22 cellular contexts compared by ENCODE assay signal in the genomic region with DNA sequence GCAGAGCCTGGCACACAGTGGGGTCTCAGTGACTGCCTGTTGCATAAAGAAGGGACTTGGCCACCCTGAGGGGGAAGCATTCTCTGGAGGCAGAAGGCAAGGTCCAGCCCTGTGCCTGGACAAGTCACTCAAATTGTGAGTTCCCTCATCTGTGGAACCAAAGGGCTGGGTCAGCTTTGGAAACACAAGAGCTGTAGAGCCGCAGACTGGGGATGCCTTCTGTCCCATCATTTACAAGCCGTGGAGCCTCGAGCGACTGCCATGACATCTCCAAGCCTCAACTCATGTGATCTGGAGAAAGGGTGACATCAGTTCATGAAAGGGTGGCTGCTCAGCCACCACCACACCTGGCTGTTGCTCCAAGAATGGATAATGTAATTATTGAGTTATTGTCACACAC. TPM values are rescaled to one million over a fixed set of nuclear protein-coding genes. Genes with fewer than 3 reads are reported as not detected.
"Had no signal": no experiment of that assay in that cellular context is flagged by ENCODE, and none has a peak within 500 bp of the region (broad histone marks: within the 10 kb centered on the region; RNA-seq: fewer than 3 reads in every experiment).

No MANE protein-coding gene starts in this region.

- H3K9me3 ChIP-seq: lower lobe of right lung, prostate gland, right atrium auricular region, tibial artery had no signal

- H3K36me3 ChIP-seq: brain microvascular endothelial cell, lower lobe of right lung, prostate gland, right atrium auricular region, tibial artery, WERI-Rb-1 had no signal

- DNase-seq: activated CD4-positive, alpha-beta T cell treated with anti-CD3 and anti-CD28 coated beads, Interleukin-2, amount 50 U/mL, for 48 hours; activated effector memory CD4-positive, alpha-beta T cell treated with anti-CD3 and anti-CD28 coated beads, Interleukin-2, amount 50 U/mL, for 16 hours; activated naive CD4-positive, alpha-beta T cell treated with anti-CD3 and anti-CD28 coated beads, Interleukin-2, amount 50 U/mL, for 16 hours; activated T-cell treated with anti-CD3 and anti-CD28 coated beads, Interleukin-2, amount 50 U/mL, for 24 hours; aorta; brain microvascular endothelial cell; lower lobe of right lung; occipital lobe; stimulated activated naive CD8-positive, alpha-beta T cell treated with anti-CD3 and anti-CD28 coated beads, Interleukin-15, Interleukin-2, amounts not matched to agents 100 U/mL and 50 U/mL, for 24 hours; substantia nigra; T-helper 17 cell; tibial artery; WERI-Rb-1 had no signal

- H3K4me1 ChIP-seq: lower lobe of right lung, prostate gland, right atrium auricular region, tibial artery had no signal

- H3K9me3 Mint-ChIP-seq: activated T-cell treated with anti-CD3 and anti-CD28 coated beads, Interleukin-2, amount 50 U/mL, for 24 hours; central memory CD8-positive, alpha-beta T cell; mesothelial cell of epicardium; natural killer cell treated with Interleukin-12 subunit alpha and Interleukin-12 subunit beta and Interleukin-15 and Interleukin-18, amount 100 ng/mL, for 72 hours had no signal

- H3K27me3 ChIP-seq: brain microvascular endothelial cell, right atrium auricular region, tibial artery had no signal

- H3K4me3 Mint-ChIP-seq: activated T-cell treated with anti-CD3 and anti-CD28 coated beads, Interleukin-2, amount 50 U/mL, for 24 hours; central memory CD8-positive, alpha-beta T cell; mesothelial cell of epicardium; natural killer cell treated with Interleukin-12 subunit alpha and Interleukin-12 subunit beta and Interleukin-15 and Interleukin-18, amount 100 ng/mL, for 72 hours; T-helper 17 cell had no signal

- H3K27ac ChIP-seq: brain microvascular endothelial cell, coronary artery, lower lobe of right lung, prostate gland, right atrium auricular region, skin epidermis, tibial artery, WERI-Rb-1 had no signal

- ATAC-seq: lower lobe of right lung; natural killer cell treated with Interleukin-12 subunit alpha and Interleukin-12 subunit beta and Interleukin-15 and Interleukin-18, amount 100 ng/mL, for 72 hours; T-helper 17 cell had no signal

- H3K4me1 Mint-ChIP-seq: central memory CD8-positive, alpha-beta T cell; mesothelial cell of epicardium had no signal

- H3K27ac Mint-ChIP-seq: activated T-cell treated with anti-CD3 and anti-CD28 coated beads, Interleukin-2, amount 50 U/mL, for 24 hours; mesothelial cell of epicardium; natural killer cell treated with Interleukin-12 subunit alpha and Interleukin-12 subunit beta and Interleukin-15 and Interleukin-18, amount 100 ng/mL, for 72 hours; T-helper 17 cell had no signal

- H3K4me3 ChIP-seq: coronary artery, lower lobe of right lung, prostate gland, right atrium auricular region, skin epidermis, tibial artery had no signal

- H3K27me3 Mint-ChIP-seq: activated T-cell treated with anti-CD3 and anti-CD28 coated beads, Interleukin-2, amount 50 U/mL, for 24 hours; central memory CD8-positive, alpha-beta T cell; T-helper 17 cell had no signal

- H3K36me3 Mint-ChIP-seq: mesothelial cell of epicardium; natural killer cell treated with Interleukin-12 subunit alpha and Interleukin-12 subunit beta and Interleukin-15 and Interleukin-18, amount 100 ng/mL, for 72 hours had no signal

RNA-seq across cellular contexts. Expression of gene SIRPD, which starts 20.4 kb away (rescaled TPM):
- total RNA-seq: mesothelial cell of epicardium; natural killer cell treated with Interleukin-12 subunit alpha and Interleukin-12 subunit beta and Interleukin-15 and Interleukin-18, amount 100 ng/mL, for 72 hours; occipital lobe; right atrium auricular region; T-helper 17 cell; urinary bladder had no signal
- polyA plus RNA-seq: aorta, esophagus had no signal
